ENCODE assay signal across 9 cellular contexts in genomic region chr3:66036586-66037061, GRCh38. TPM values are rescaled to one million over a fixed set of nuclear protein-coding genes. Genes with fewer than 3 reads are reported as not detected.
DNase-seq lines count a peak whose midpoint lies in the region; TF ChIP-seq lines count a peak whose summit lies in the region.
"Had no signal": no experiment of that assay in that cellular context is flagged by ENCODE, and none has a peak within 500 bp of the region (broad histone marks: within the 10 kb centered on the region; RNA-seq: fewer than 3 reads in every experiment).

No MANE protein-coding gene starts in this region.

- no peak overlapping the region for H3K27ac ChIP-seq in WERI-Rb-1

- H3K9me3 Mint-ChIP-seq in Caco-2 (ENCODE audit: unreplicated experiment) (no peaks in the 10 kb centered on the region), glutamatergic neuron (ENCODE audit: unreplicated experiment) (peaks cover 6% of the 10 kb centered on the region), progenitor cell of endocrine pancreas (ENCODE audit: low read depth) (no peaks in the 10 kb centered on the region)
- H3K9me3 Mint-ChIP-seq in activated T-cell treated with anti-CD3 and anti-CD28 coated beads, Interleukin-2, amount 50 U/mL, for 24 hours = no peaks in the 10 kb centered on the region
- H3K9me3 Mint-ChIP-seq: stimulated activated effector memory CD8-positive, alpha-beta T cell treated with anti-CD3 and anti-CD28 coated beads, Interleukin-12 subunit alpha, Interleukin-12 subunit beta, amount 100 ng/mL, for 72 hours had no signal

- peaks cover 4% of the 10 kb centered on the region; the same call in 1 of the 2 replicates for H3K4me1 ChIP-seq in Caco-2

- H3K27me3 Mint-ChIP-seq in Caco-2 (ENCODE audit: insufficient read depth, unreplicated experiment) (no peaks in the 10 kb centered on the region), glutamatergic neuron (ENCODE audit: unreplicated experiment) (peaks cover 4% of the 10 kb centered on the region), progenitor cell of endocrine pancreas (peaks cover 3% of the 10 kb centered on the region)
- H3K27me3 Mint-ChIP-seq in activated T-cell treated with anti-CD3 and anti-CD28 coated beads, Interleukin-2, amount 50 U/mL, for 24 hours = peaks cover 79% of the 10 kb centered on the region

- in situ Hi-C loops in GM13977 (cut with MboI; ENCODE audit: low pct_unique_long_range_greater_than_20kb, low sequenced_read_pairs, unreplicated experiment) = no loop called here

- H3K27me3 ChIP-seq in Caco-2 (replicated peaks; ENCODE audit: control insufficient read depth, insufficient read depth, low read length) (no peaks in the 10 kb centered on the region), WERI-Rb-1 (ENCODE audit: insufficient read depth, low read depth, severe bottlenecking) (no peaks in the 10 kb centered on the region)

- no peak for TF ChIP-seq CTCF in Caco-2 (IDR thresholded peaks at IDR 0.05; ENCODE audit: insufficient read depth in 1 of 2, low read depth in 1 of 2, low read length in 1 of 2, severe bottlenecking in 1 of 2, unreplicated experiment in 1 of 2)
- TF ChIP-seq CTCF in WERI-Rb-1 (IDR thresholded peaks at IDR 0.05; ENCODE audit: low read depth, low read length) = no peak
- TF ChIP-seq CTCF in glutamatergic neuron (IDR thresholded peaks at IDR 0.05; ENCODE audit: partially characterized antibody, unreplicated experiment) = no peak
- TF ChIP-seq CTCF in progenitor cell of endocrine pancreas (IDR thresholded peaks at IDR 0.05; ENCODE audit: unreplicated experiment) = no peak
- TF ChIP-seq CTCF in GM13977 (IDR thresholded peaks at IDR 0.05; ENCODE audit: extremely low read depth, insufficient read depth, missing control alignments) = no peak

- H3K4me3 Mint-ChIP-seq in Caco-2 (ENCODE audit: unreplicated experiment) (peak overlapping the region; percentile 95), glutamatergic neuron (ENCODE audit: unreplicated experiment) (peak overlapping the region; percentile 98), progenitor cell of endocrine pancreas (ENCODE audit: low read depth) (peak overlapping the region; percentile 98)
- H3K4me3 Mint-ChIP-seq in activated T-cell treated with anti-CD3 and anti-CD28 coated beads, Interleukin-2, amount 50 U/mL, for 24 hours = no peak overlapping the region

- H3K9me3 ChIP-seq in Caco-2 (no peaks in the 10 kb centered on the region), WERI-Rb-1 (ENCODE audit: severe bottlenecking) (no peaks in the 10 kb centered on the region)

- peaks cover 32% of the 10 kb centered on the region for H3K36me3 Mint-ChIP-seq in Caco-2 (ENCODE audit: insufficient read depth, unreplicated experiment)
- no peaks in the 10 kb centered on the region for H3K36me3 Mint-ChIP-seq in glutamatergic neuron (ENCODE audit: unreplicated experiment)
- peaks cover 10% of the 10 kb centered on the region for H3K36me3 Mint-ChIP-seq in progenitor cell of endocrine pancreas (ENCODE audit: insufficient read depth)
- H3K36me3 Mint-ChIP-seq in activated T-cell treated with anti-CD3 and anti-CD28 coated beads, Interleukin-2, amount 50 U/mL, for 24 hours (ENCODE audit: low read depth) = no peaks in the 10 kb centered on the region
- H3K36me3 Mint-ChIP-seq: stimulated activated effector memory CD8-positive, alpha-beta T cell treated with anti-CD3 and anti-CD28 coated beads, Interleukin-12 subunit alpha, Interleukin-12 subunit beta, amount 100 ng/mL, for 72 hours had no signal

- POLR2A ChIA-PET in Caco-2 (lab: Charles Lee) = interaction anchor here (0.8 to 1.5 kb wide), 2 partner anchors 75 to 83 kb away, joined by 3 to 14 read pairs; no protein-coding TSS in a partner anchor

- H3K36me3 ChIP-seq in Caco-2 (ENCODE audit: control insufficient read depth, insufficient read depth, low read length) (no peaks in the 10 kb centered on the region), WERI-Rb-1 (no peaks in the 10 kb centered on the region; the same call in 1 of the 2 replicates)

- DNase-seq in Caco-2 (peak; percentile 42 to 55), WERI-Rb-1 (no peak), glutamatergic neuron (no peak), progenitor cell of endocrine pancreas (ENCODE audit: low spot score, unreplicated experiment) (no peak), GM13977 (ENCODE audit: low spot score) (no peak), NAMALWA (ENCODE audit: low spot score) (no peak), NCI-H446 treated with DMSO at 0.1 percent for 48 hours (lab: John Stamatoyannopoulos, UW) (no peak)
- DNase-seq in activated T-cell treated with anti-CD3 and anti-CD28 coated beads, Interleukin-2, amount 50 U/mL, for 24 hours = no peak

- BruUV-seq in Caco-2 (replicated peaks; lab: Mats Ljungman, UMichigan) = no TSS peak

- H3K4me3 ChIP-seq in Caco-2 (ENCODE audit: low read depth, low read length) (peak overlapping the region; percentile 70), WERI-Rb-1 (ENCODE audit: low read depth, low read length) (peak overlapping the region; percentile 95)

- H3K27ac Mint-ChIP-seq in Caco-2 (ENCODE audit: unreplicated experiment) = peak overlapping the region; percentile 94
- no peak overlapping the region for H3K27ac Mint-ChIP-seq in glutamatergic neuron (ENCODE audit: unreplicated experiment)
- peak overlapping the region; percentile 98 for H3K27ac Mint-ChIP-seq in progenitor cell of endocrine pancreas
- H3K27ac Mint-ChIP-seq in activated T-cell treated with anti-CD3 and anti-CD28 coated beads, Interleukin-2, amount 50 U/mL, for 24 hours = no peak overlapping the region
- H3K27ac Mint-ChIP-seq: stimulated activated effector memory CD8-positive, alpha-beta T cell treated with anti-CD3 and anti-CD28 coated beads, Interleukin-12 subunit alpha, Interleukin-12 subunit beta, amount 100 ng/mL, for 72 hours had no signal

- intact Hi-C loops in Caco-2 (cut with micrococcal nuclease; ENCODE audit: unreplicated experiment) = loop anchor here (1.0 to 10.0 kb wide), 5 partner anchors 81 to 252 kb away; no protein-coding TSS in a partner anchor

- CTCF ChIA-PET in Caco-2 (lab: Charles Lee) = interaction anchor here (0.7 to 1.7 kb wide), 5 partner anchors 75 to 117 kb away, joined by 3 to 6 read pairs (median 4); no protein-coding TSS in a partner anchor

- H3K4me1 Mint-ChIP-seq in Caco-2 (ENCODE audit: low read depth, unreplicated experiment) (peaks cover 13% of the 10 kb centered on the region), glutamatergic neuron (ENCODE audit: low read depth, unreplicated experiment) (no peaks in the 10 kb centered on the region), progenitor cell of endocrine pancreas (ENCODE audit: low read depth) (peaks cover 37% of the 10 kb centered on the region)
- H3K4me1 Mint-ChIP-seq in activated T-cell treated with anti-CD3 and anti-CD28 coated beads, Interleukin-2, amount 50 U/mL, for 24 hours (ENCODE audit: low read depth) = peaks cover 28% of the 10 kb centered on the region

RNA-seq across cellular contexts. Expression of gene MAGI1, which starts 2.1 kb away (rescaled TPM):
- total RNA-seq in Caco-2 (2022) (63.6 and 64.9 TPM in 2 replicates), glutamatergic neuron (ENCODE audit: unreplicated experiment) (46.5 TPM), progenitor cell of endocrine pancreas (142 and 150 TPM in 2 replicates)

Comparison
In these comparisons a context has a peak if more than half of its experiments do, and no peak if none do; other contexts are left out.
1. DNase-seq: peak in Caco-2 (2 of 2); none in WERI-Rb-1 (single experiment), glutamatergic neuron (single experiment), progenitor cell of endocrine pancreas (single experiment), GM13977 (single experiment), NAMALWA (single experiment), NCI-H446 treated with DMSO at 0.1 percent for 48 hours (single experiment) and activated T-cell treated with anti-CD3 and anti-CD28 coated beads, Interleukin-2, amount 50 U/mL, for 24 hours (single experiment).
2. H3K27ac Mint-ChIP-seq: peak in Caco-2 (single experiment) and progenitor cell of endocrine pancreas (single experiment); none in glutamatergic neuron (single experiment) and activated T-cell treated with anti-CD3 and anti-CD28 coated beads, Interleukin-2, amount 50 U/mL, for 24 hours (single experiment).